29 cellular contexts compared by ENCODE assay signal in the genomic region with DNA sequence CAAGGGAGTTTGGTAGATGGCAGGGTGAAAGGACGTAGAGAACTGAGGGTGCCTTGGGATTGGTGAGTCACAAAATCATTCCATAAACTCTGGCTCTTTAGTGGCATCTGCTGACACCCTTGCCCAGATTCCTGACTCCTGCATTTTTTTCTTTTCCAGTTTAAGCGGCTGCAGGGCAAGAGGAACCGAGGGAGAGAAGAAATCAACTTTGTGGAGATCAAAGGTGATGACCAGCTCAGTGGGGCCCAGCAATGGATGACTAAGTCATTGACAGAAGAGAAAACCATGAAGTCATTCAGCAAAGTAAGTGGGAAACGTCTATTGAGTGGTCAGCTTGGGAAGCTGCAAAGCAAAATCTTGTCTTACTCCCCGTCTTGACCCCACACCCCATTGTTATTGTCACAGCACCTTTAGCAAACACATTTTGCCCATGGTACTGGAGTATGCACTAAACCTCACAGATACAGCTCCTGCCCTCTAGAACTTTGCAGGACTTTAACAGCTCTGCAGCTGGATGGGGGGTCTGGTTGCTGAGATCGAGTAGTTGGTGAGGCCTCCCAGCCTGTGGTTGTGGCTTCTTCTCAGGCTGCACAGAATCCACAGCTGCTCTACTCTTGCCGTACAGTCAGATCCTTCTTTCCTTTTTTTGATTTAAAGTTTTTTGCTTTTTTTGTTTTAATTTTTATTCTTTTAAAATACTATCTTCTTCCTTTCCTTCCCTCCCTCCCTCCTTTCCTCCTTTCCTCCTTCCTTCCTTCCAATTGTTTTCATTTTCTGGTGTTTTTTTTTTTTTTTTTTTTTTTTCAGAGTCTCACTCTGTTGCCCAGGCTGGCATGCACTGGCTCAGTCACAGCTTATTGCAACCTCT. TPM values are rescaled to one million over a fixed set of nuclear protein-coding genes. Genes with fewer than 3 reads are reported as not detected.
DNase-seq lines count a peak whose midpoint lies in the region; FAIRE-seq and TF ChIP-seq lines count a peak whose summit lies in the region.
"Had no signal": no experiment of that assay in that cellular context is flagged by ENCODE, and none has a peak within 500 bp of the region (broad histone marks: within the 10 kb centered on the region; RNA-seq: fewer than 3 reads in every experiment).

No MANE protein-coding gene starts in this region.

- DNase-seq in activated naive CD4-positive, alpha-beta T cell treated with anti-CD3 and anti-CD28 coated beads, Interleukin-2, amount 10 ng/mL, durations not matched to agents 7 days and 5 days = no peak
- no peak for DNase-seq in activated naive CD4-positive, alpha-beta T cell treated with anti-CD3 and anti-CD28 coated beads, Interleukin-2, amount 50 U/mL, for 16 hours
- DNase-seq in RCC 7860 (ENCODE audit: low spot score) (peak; percentile 84), fibroblast of mammary gland (ENCODE audit: low read depth) (peak; percentile 46), D721Med (ENCODE audit: insufficient read length, low spot score) (no peak), erythroblast (lab: John Stamatoyannopoulos, UW) (no peak)
- DNase-seq in effector CD4-positive, alpha-beta T cell = no peak
- DNase-seq: activated B cell treated with CpG ODN at 0.5 μM for 24 hours; activated naive CD8-positive, alpha-beta T cell treated with anti-CD3 and anti-CD28 coated beads, Interleukin-2, amount 10 ng/mL, durations not matched to agents 7 days and 5 days; activated T-cell treated with anti-CD3 and anti-CD28 coated beads, Interleukin-2, amount 50 U/mL, for 72 hours; brain microvascular endothelial cell; dermis blood vessel endothelial cell; foreskin keratinocyte; Karpas-422; naive B cell; NCI-H1105 treated with DMSO at 0.1 percent for 48 hours; NCI-H2107; NCI-H510A; RPMI8226; stimulated activated CD4-positive, alpha-beta T cell treated with anti-CD3 and anti-CD28 coated beads, Interleukin-15, amount 100 ng/mL, for 24 hours; uterus had no signal

- no peaks in the 10 kb centered on the region for H3K27me3 Mint-ChIP-seq in activated naive CD4-positive, alpha-beta T cell treated with anti-CD3 and anti-CD28 coated beads, Interleukin-2, amount 10 ng/mL, durations not matched to agents 7 days and 5 days
- H3K27me3 Mint-ChIP-seq: activated B cell treated with CpG ODN at 0.5 μM for 24 hours; activated naive CD8-positive, alpha-beta T cell treated with anti-CD3 and anti-CD28 coated beads, Interleukin-2, amount 10 ng/mL, durations not matched to agents 7 days and 5 days; naive B cell had no signal

- peaks cover 54% of the 10 kb centered on the region for H3K36me3 Mint-ChIP-seq in activated naive CD4-positive, alpha-beta T cell treated with anti-CD3 and anti-CD28 coated beads, Interleukin-2, amount 10 ng/mL, durations not matched to agents 7 days and 5 days

- FAIRE-seq in RCC 7860 (lab: Jason Lieb, UNC) = peak; percentile 87
- no peak for FAIRE-seq in D721Med (lab: Jason Lieb, UNC)
- FAIRE-seq: GM12892, keratinocyte had no signal

- no peak for TF ChIP-seq POLR2A in erythroblast (IDR thresholded peaks at IDR 0.05; ENCODE audit: low read length)

- H3K4me1 Mint-ChIP-seq in activated naive CD4-positive, alpha-beta T cell treated with anti-CD3 and anti-CD28 coated beads, Interleukin-2, amount 10 ng/mL, durations not matched to agents 7 days and 5 days = peaks cover 6% of the 10 kb centered on the region
- H3K4me1 Mint-ChIP-seq: GM23338 had no signal

- peak overlapping the region; percentile 64 for H3K27ac Mint-ChIP-seq in activated naive CD4-positive, alpha-beta T cell treated with anti-CD3 and anti-CD28 coated beads, Interleukin-2, amount 10 ng/mL, durations not matched to agents 7 days and 5 days
- H3K27ac Mint-ChIP-seq: activated B cell treated with CpG ODN at 0.5 μM for 24 hours; activated naive CD8-positive, alpha-beta T cell treated with anti-CD3 and anti-CD28 coated beads, Interleukin-2, amount 10 ng/mL, durations not matched to agents 7 days and 5 days; activated T-cell treated with anti-CD3 and anti-CD28 coated beads, Interleukin-2, amount 50 U/mL, for 72 hours; GM23338; T-helper 2 cell treated with Interferon-gamma antibody and Interleukin-4, amounts not matched to agents 5 μg/mL and 100 μg/mL, for 36 hours had no signal

- no peaks in the 10 kb centered on the region for H3K9me3 Mint-ChIP-seq in activated naive CD4-positive, alpha-beta T cell treated with anti-CD3 and anti-CD28 coated beads, Interleukin-2, amount 10 ng/mL, durations not matched to agents 7 days and 5 days
- H3K9me3 Mint-ChIP-seq: activated B cell treated with CpG ODN at 0.5 μM for 24 hours; activated naive CD8-positive, alpha-beta T cell treated with anti-CD3 and anti-CD28 coated beads, Interleukin-2, amount 10 ng/mL, durations not matched to agents 7 days and 5 days; activated T-cell treated with anti-CD3 and anti-CD28 coated beads, Interleukin-2, amount 50 U/mL, for 72 hours; GM23338; naive B cell; T-helper 2 cell treated with Interferon-gamma antibody and Interleukin-4, amounts not matched to agents 5 μg/mL and 100 μg/mL, for 36 hours had no signal

- TF ChIP-seq CTCF in fibroblast of mammary gland (conservative IDR thresholded peaks at IDR 0.05; ENCODE audit: control insufficient read depth, insufficient read depth, low read depth, low read length) = no peak
- no peak for TF ChIP-seq CTCF in D721Med (IDR thresholded peaks at IDR 0.05; ENCODE audit: insufficient read depth, missing control alignments)

- CTCF ChIA-PET in activated naive CD4-positive, alpha-beta T cell treated with anti-CD3 and anti-CD28 coated beads, Interleukin-2, amount 10 ng/mL, durations not matched to agents 7 days and 5 days (lab: Charles Lee) = interaction anchor here (0.9 to 10.6 kb wide), 9 partner anchors 13 to 110 kb away, joined by 3 to 240 read pairs (median 7); partner anchors contain the start of genes INSRR, ISG20L2, METTL25B and NTRK1

- no peak overlapping the region for H3K4me3 Mint-ChIP-seq in activated naive CD4-positive, alpha-beta T cell treated with anti-CD3 and anti-CD28 coated beads, Interleukin-2, amount 10 ng/mL, durations not matched to agents 7 days and 5 days
- H3K4me3 Mint-ChIP-seq: activated B cell treated with CpG ODN at 0.5 μM for 24 hours; activated naive CD8-positive, alpha-beta T cell treated with anti-CD3 and anti-CD28 coated beads, Interleukin-2, amount 10 ng/mL, durations not matched to agents 7 days and 5 days; activated T-cell treated with anti-CD3 and anti-CD28 coated beads, Interleukin-2, amount 50 U/mL, for 72 hours; GM23338; naive B cell; T-helper 2 cell treated with Interferon-gamma antibody and Interleukin-4, amounts not matched to agents 5 μg/mL and 100 μg/mL, for 36 hours had no signal

- H3K27ac ChIP-seq in temporal lobe (ENCODE audit: low read depth, low read length) = peak overlapping the region; percentile 95
- H3K27ac ChIP-seq: BLaER1, brain microvascular endothelial cell, foreskin keratinocyte, SK-N-MC, uterus had no signal

- no peak overlapping the region for H3K4me3 ChIP-seq in fibroblast of mammary gland (ENCODE audit: control insufficient read depth, low read depth, low read length)
- H3K4me3 ChIP-seq: BLaER1, GM23338, lung, SK-N-MC, uterus had no signal

RNA-seq across cellular contexts. Expression of gene SH2D2A, which starts 21.9 kb away (rescaled TPM):
- total RNA-seq in temporal lobe = 0.25 TPM
- total RNA-seq: dermis blood vessel endothelial cell had no signal

RNA-seq across cellular contexts. Expression of gene PRCC, which starts 27.4 kb away (rescaled TPM):
- total RNA-seq in temporal lobe = 26.3 TPM

RNA-seq across cellular contexts. Expression of gene HDGF, which starts 43.3 kb away (rescaled TPM):
- total RNA-seq in temporal lobe = 72.0 TPM

RNA-seq across cellular contexts. Expression of gene MRPL24, which starts 53.9 kb away (rescaled TPM):
- 11.6 TPM for total RNA-seq in temporal lobe

Comparison
In these comparisons a context has a peak if more than half of its experiments do, and no peak if none do; other contexts are left out.
1. DNase-seq: peak in RCC 7860 (single experiment) and fibroblast of mammary gland (single experiment); none in activated naive CD4-positive, alpha-beta T cell treated with anti-CD3 and anti-CD28 coated beads, Interleukin-2, amount 10 ng/mL, durations not matched to agents 7 days and 5 days (single experiment), activated naive CD4-positive, alpha-beta T cell treated with anti-CD3 and anti-CD28 coated beads, Interleukin-2, amount 50 U/mL, for 16 hours (single experiment), D721Med (single experiment), effector CD4-positive, alpha-beta T cell (single experiment) and erythroblast (0 of 2).